ENCODE assay signal across 9 cellular contexts in genomic region chr4:38803833-38804653, GRCh38. TPM values are rescaled to one million over a fixed set of nuclear protein-coding genes. Genes with fewer than 3 reads are reported as not detected.
DNase-seq lines count a peak whose midpoint lies in the region; ATAC-seq and TF ChIP-seq lines count a peak whose summit lies in the region.
"Had no signal": no experiment of that assay in that cellular context is flagged by ENCODE, and none has a peak within 500 bp of the region (broad histone marks: within the 10 kb centered on the region; RNA-seq: fewer than 3 reads in every experiment).

No MANE protein-coding gene starts in this region.

- peak overlapping the region; percentile 36 for H3K4me2 ChIP-seq in Loucy (ENCODE audit: low read depth, low read length, poor library complexity, severe bottlenecking)

- peak overlapping the region; percentile 44 for H3K4me3 ChIP-seq in CD8-positive, alpha-beta T cell (ENCODE audit: low read depth, low read length)
- no peak overlapping the region for H3K4me3 ChIP-seq in Loucy (ENCODE audit: low read length, poor library complexity, severe bottlenecking)
- peak overlapping the region; percentile 61 for H3K4me3 ChIP-seq in coronary artery

- peaks cover 38% of the 10 kb centered on the region for H3K4me1 Mint-ChIP-seq in CD8-positive, alpha-beta T cell (ENCODE audit: low read depth)
- H3K4me1 Mint-ChIP-seq in nephron: peaks cover 10% of the 10 kb centered on the region

- peaks cover 30% of the 10 kb centered on the region for H3K9me3 Mint-ChIP-seq in CD8-positive, alpha-beta T cell
- peaks cover 18% of the 10 kb centered on the region for H3K9me3 Mint-ChIP-seq in nephron

- peak overlapping the region; percentile 48 for H3K27ac ChIP-seq in CD8-positive, alpha-beta T cell (ENCODE audit: low read depth, low read length)
- peak overlapping the region; percentile 51 to 81 for H3K27ac ChIP-seq in coronary artery

- H3K4me3 Mint-ChIP-seq in CD8-positive, alpha-beta T cell: peak overlapping the region; percentile 84
- peak overlapping the region in 2 of 3 experiments; percentile 36 to 73 for H3K4me3 Mint-ChIP-seq in nephron

- peaks cover 30% of the 10 kb centered on the region for H3K4me1 ChIP-seq in CD8-positive, alpha-beta T cell (ENCODE audit: insufficient read depth, low read length)
- H3K4me1 ChIP-seq in Loucy (ENCODE audit: insufficient read depth, low read length, poor library complexity, severe bottlenecking): no peaks in the 10 kb centered on the region

- H4K20me1 ChIP-seq in Loucy (ENCODE audit: insufficient read depth, low read length, poor library complexity, severe bottlenecking): no peaks in the 10 kb centered on the region

- H3K79me2 ChIP-seq in Loucy (ENCODE audit: insufficient read depth, low read length): no peaks in the 10 kb centered on the region

- H3K9ac ChIP-seq in Loucy (ENCODE audit: low read depth, low read length, poor library complexity, severe bottlenecking): no peak overlapping the region

- peak overlapping the region; percentile 88 for H3K27ac Mint-ChIP-seq in CD8-positive, alpha-beta T cell
- peak overlapping the region; percentile 74 to 96 (median 84) for H3K27ac Mint-ChIP-seq in nephron

- CTCF ChIA-PET in CD8-positive, alpha-beta T cell (lab: Charles Lee): interaction anchor here (0.6 to 5.8 kb wide), 18 partner anchors 9 to 624 kb away, joined by 3 to 51 read pairs (median 4); partner anchors contain the start of gene TLR10

- peaks cover 43% of the 10 kb centered on the region for H3K36me3 Mint-ChIP-seq in CD8-positive, alpha-beta T cell
- no peaks in the 10 kb centered on the region for H3K36me3 Mint-ChIP-seq in nephron (ENCODE audit: low read depth)

- POLR2A ChIA-PET in CD8-positive, alpha-beta T cell (lab: Charles Lee): interaction anchor here (0.6 to 2.7 kb wide), 6 partner anchors 8 to 378 kb away, joined by 3 to 8 read pairs (median 3); partner anchors contain the start of genes TLR10 and WDR19

- TF ChIP-seq CTCF in CD8-positive, alpha-beta T cell (IDR thresholded peaks at IDR 0.05): no peak
- TF ChIP-seq CTCF in Loucy (conservative IDR thresholded peaks at IDR 0.05; ENCODE audit: low read length) (no peak), coronary artery (IDR thresholded peaks at IDR 0.05) (no peak), nephron (IDR thresholded peaks at IDR 0.05; ENCODE audit: unreplicated experiment in 3 of 3) (no peak)

- peaks cover 6% of the 10 kb centered on the region for H3K36me3 ChIP-seq in CD8-positive, alpha-beta T cell (ENCODE audit: insufficient read depth, low read length)
- no peaks in the 10 kb centered on the region for H3K36me3 ChIP-seq in Loucy (ENCODE audit: insufficient read depth, low read length)

- H3K9me2 ChIP-seq in Loucy (replicated peaks; ENCODE audit: low read depth, low read length): no peaks in the 10 kb centered on the region

- peak in 2 of 7 experiments; percentile 11 to 28 for DNase-seq in CD8-positive, alpha-beta T cell
- DNase-seq in coronary artery (ENCODE audit: low spot score) (no peak), HuH-7.5 (ENCODE audit: low spot score) (no peak), Ammon's horn (ENCODE audit: low spot score) (no peak)
- no peak for DNase-seq in activated effector memory CD4-positive, alpha-beta T cell treated with Interleukin-2 at 50 U/mL for 16 hours

- no peaks in the 10 kb centered on the region for H3K27me3 Mint-ChIP-seq in CD8-positive, alpha-beta T cell (ENCODE audit: low read depth)
- H3K27me3 Mint-ChIP-seq in nephron (ENCODE audit: low read depth): no peaks in the 10 kb centered on the region

- no peaks in the 10 kb centered on the region for H3K27me3 ChIP-seq in CD8-positive, alpha-beta T cell (ENCODE audit: insufficient read depth, low read length)
- H3K27me3 ChIP-seq in Loucy (ENCODE audit: insufficient read depth, low read length, poor library complexity, severe bottlenecking): no peaks in the 10 kb centered on the region

- peak overlapping the region; percentile 64 for H2AFZ ChIP-seq in Loucy (ENCODE audit: low read length)

- peaks cover 17% of the 10 kb centered on the region for H3K9me3 ChIP-seq in CD8-positive, alpha-beta T cell (ENCODE audit: low read length)
- peaks cover 2% of the 10 kb centered on the region; the same call in 1 of the 2 replicates for H3K9me3 ChIP-seq in Loucy (ENCODE audit: insufficient read depth, low read depth, low read length)

- intact Hi-C loops in CD8-positive, alpha-beta T cell (cut with DNase I, micrococcal nuclease): loop anchor here (1.0 to 5.0 kb wide), 5 partner anchors 21 to 378 kb away; partner anchors contain the start of genes TLR6 (in 2 of the 2) and WDR19 (in 1 of the 2)

- ATAC-seq in CD8-positive, alpha-beta T cell: peak; percentile 23
- peak; percentile 54 for ATAC-seq in GM21390 (IDR thresholded peaks at IDR 0.05; ENCODE audit: unreplicated experiment)

- no peaks in the 10 kb centered on the region for H3F3A ChIP-seq in Loucy (ENCODE audit: low read depth)

RNA-seq across cellular contexts. Expression of gene TLR1, which starts 0.5 kb away (rescaled TPM):
- total RNA-seq in CD8-positive, alpha-beta T cell: 10 to 100 TPM; 10.1 to 13.4 TPM

RNA-seq across cellular contexts. Expression of gene TLR10, which starts 21.3 kb away (rescaled TPM):
- total RNA-seq in CD8-positive, alpha-beta T cell: under 1 TPM; 0.22 to 0.28 TPM
- total RNA-seq: bronchial epithelial cell had no signal

RNA-seq across cellular contexts. Expression of gene TLR6, which starts 52.6 kb away (rescaled TPM):
- total RNA-seq in CD8-positive, alpha-beta T cell: under 1 TPM; 0.31 to 0.60 TPM
